Comparison of ENCODE assay signal across 9 cellular contexts in the genomic region with DNA sequence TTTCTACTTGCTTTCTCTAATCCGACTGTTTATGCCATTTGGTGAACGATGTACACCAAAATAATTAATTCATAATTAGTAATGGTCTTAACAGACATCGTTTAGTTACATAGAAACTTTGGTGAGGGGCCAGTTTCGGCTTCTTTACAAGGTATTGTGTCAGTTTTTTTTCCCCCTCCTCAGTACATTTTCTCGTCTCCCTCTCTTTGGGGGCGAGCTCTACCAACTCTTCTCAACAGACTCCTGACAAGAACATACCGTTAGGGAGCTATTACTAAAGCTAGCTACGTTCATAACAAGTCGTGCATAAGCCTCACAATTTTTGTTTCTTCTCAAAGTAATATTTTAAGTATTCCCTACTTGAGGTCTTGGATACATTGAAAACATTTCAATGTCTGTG. TPM values are rescaled to one million over a fixed set of nuclear protein-coding genes. Genes with fewer than 3 reads are reported as not detected.
DNase-seq lines count a peak whose midpoint lies in the region; ATAC-seq and TF ChIP-seq lines count a peak whose summit lies in the region.
"Had no signal": no experiment of that assay in that cellular context is flagged by ENCODE, and none has a peak within 500 bp of the region (broad histone marks: within the 10 kb centered on the region; RNA-seq: fewer than 3 reads in every experiment).

No MANE protein-coding gene starts in this region.

- in situ Hi-C loops in Panc1 (cut with HindIII; ENCODE audit: low pct_unique_long_range_greater_than_20kb, low sequenced_read_pairs): no loop called here

- ATAC-seq in Panc1 (no peak), psoas muscle (no peak), GM18505 (IDR thresholded peaks at IDR 0.05; ENCODE audit: unreplicated experiment) (no peak), GM21737 (IDR thresholded peaks at IDR 0.05; ENCODE audit: unreplicated experiment) (no peak), HG03460 (IDR thresholded peaks at IDR 0.05; ENCODE audit: unreplicated experiment) (no peak)

- BruUV-seq in Panc1 (replicated peaks; lab: Mats Ljungman, UMichigan): no TSS peak

- peak overlapping the region; percentile 99 for H3K27ac ChIP-seq in Panc1 (ENCODE audit: low read length)
- peak overlapping the region in 1 of 4 donors; percentile 95 for H3K27ac ChIP-seq in esophagus muscularis mucosa (replicated peaks in 1 of 4)
- H3K27ac ChIP-seq in psoas muscle: peak overlapping the region; percentile 86

- peak overlapping the region; percentile 77 for H3K4me3 ChIP-seq in GM12864 (ENCODE audit: low read depth, low read length)
- H3K4me3 ChIP-seq in Panc1 (ENCODE audit: low read depth in 2 of 2, low read length in 2 of 2): peak overlapping the region; percentile 96 to 97
- peak overlapping the region; percentile 78 to 98 (median 91) for H3K4me3 ChIP-seq in esophagus muscularis mucosa
- H3K4me3 ChIP-seq in psoas muscle: peak overlapping the region; percentile 94

- no peak for DNase-seq in GM12864 (ENCODE audit: low read depth)
- DNase-seq in Panc1 (ENCODE audit: low read depth, low spot score): no peak
- no peak for DNase-seq in esophagus muscularis mucosa (ENCODE audit: extremely low spot score)
- DNase-seq in psoas muscle: no peak
- no peak for DNase-seq in COLO829 (ENCODE audit: low spot score)

- POLR2A ChIA-PET in Panc1 (lab: Charles Lee): interaction anchor here (0.6 kb wide), 2 partner anchors 632 to 637 kb away, joined by 4 to 10 read pairs; no protein-coding TSS in a partner anchor

- TF ChIP-seq POLR2A in esophagus muscularis mucosa (IDR thresholded peaks at IDR 0.05; ENCODE audit: low read depth) (no peak), GM18505 (IDR thresholded peaks at IDR 0.05; ENCODE audit: borderline replicate concordance, extremely low read depth, insufficient read depth, insufficient read length) (no peak)

- TF ChIP-seq EP300 in esophagus muscularis mucosa (IDR thresholded peaks at IDR 0.05): no peak

- no peak for TF ChIP-seq CTCF in GM12864 (IDR thresholded peaks at IDR 0.05; ENCODE audit: low read depth, low read length, missing control alignments)
- no peak for TF ChIP-seq CTCF in Panc1 (IDR thresholded peaks at IDR 0.05)
- TF ChIP-seq CTCF in esophagus muscularis mucosa (IDR thresholded peaks at IDR 0.05): no peak
- no peak for TF ChIP-seq CTCF in psoas muscle (IDR thresholded peaks at IDR 0.05)

- intact Hi-C loops in Panc1 (cut with micrococcal nuclease; ENCODE audit: unreplicated experiment): no loop called here
- intact Hi-C loops in esophagus muscularis mucosa (cut with DNase I): loop anchor here (10.0 kb wide), 1 partner anchor 558 kb away; a partner anchor contains a TSS
- intact Hi-C loops in psoas muscle (cut with DNase I): loop anchor here (5.0 kb wide), 1 partner anchor 425 kb away; a partner anchor contains a TSS

- 4% methylated on average over 9 of the region's 9 CpGs for WGBS in esophagus muscularis mucosa
- 3 to 4% (median 3%) methylated on average over 9 of the region's 9 CpGs for WGBS in psoas muscle, 3 donors

- H3K36me3 ChIP-seq in Panc1 (ENCODE audit: control insufficient read depth, insufficient read depth, low read length): peaks cover 7% of the 10 kb centered on the region; the same call in 1 of the 2 replicates
- no peaks in the 10 kb centered on the region for H3K36me3 ChIP-seq in esophagus muscularis mucosa
- H3K36me3 ChIP-seq in psoas muscle (ENCODE audit: insufficient read depth in 1 of 2, low read depth in 1 of 2): no peaks in the 10 kb centered on the region

- CTCF ChIA-PET in Panc1 (lab: Charles Lee): no interaction called here

- no peaks in the 10 kb centered on the region for H3K27me3 ChIP-seq in Panc1 (ENCODE audit: control insufficient read depth, insufficient read depth, low read length)
- H3K27me3 ChIP-seq in esophagus muscularis mucosa: no peaks in the 10 kb centered on the region
- H3K27me3 ChIP-seq in psoas muscle (ENCODE audit: insufficient read depth in 3 of 3, low read length in 2 of 3): no peaks in the 10 kb centered on the region

- H3K9me3 ChIP-seq in Panc1 (ENCODE audit: control insufficient read depth, insufficient read depth, low read depth, low read length) (no peaks in the 10 kb centered on the region), esophagus muscularis mucosa (no peaks in the 10 kb centered on the region), psoas muscle (no peaks in the 10 kb centered on the region)

- H3K4me1 ChIP-seq in Panc1 (ENCODE audit: control insufficient read depth, insufficient read depth, low read length) (peaks cover 43% of the 10 kb centered on the region), esophagus muscularis mucosa (peaks cover 45 to 71% (median 64%) of the 10 kb centered on the region in 4 donors), psoas muscle (peaks cover 56% of the 10 kb centered on the region)

RNA-seq across cellular contexts. Expression of a gene that starts 1.4 kb away (rescaled TPM):
- 135 TPM for total RNA-seq in Panc1 (2021; ENCODE audit: unreplicated experiment)
- polyA plus RNA-seq in Panc1 (2012; ENCODE audit: insufficient read length): 38.6 TPM
- 10 to 100 TPM; 35.7 to 58.6 (median 45.2) TPM for total RNA-seq in esophagus muscularis mucosa
- total RNA-seq in psoas muscle: 10 to 100 TPM; 39.8 to 69.3 (median 53.3) TPM
- 10 to 100 TPM; 20.5 to 32.3 (median 25.7) TPM for polyA plus RNA-seq in psoas muscle

RNA-seq across cellular contexts. Expression of a gene that starts 39.3 kb away (rescaled TPM):
- total RNA-seq in Panc1 (2021; ENCODE audit: unreplicated experiment) (0.36 TPM), esophagus muscularis mucosa (not detected), psoas muscle (1 to 10 TPM in 3 of 4 donors, under 1 TPM in 1; 0.53 to 2.6 (median 2.3) TPM)
- polyA plus RNA-seq in Panc1 (2012; ENCODE audit: insufficient read length): 0.24 TPM
- polyA plus RNA-seq in psoas muscle: 1 to 10 TPM in 2 of 3 donors, under 1 TPM in 1; 1.00 to 5.8 (median 1.4) TPM
- total RNA-seq: activated CD8-positive, alpha-beta memory T cell treated with anti-CD3 and anti-CD28 coated beads for 36 hours had no signal
